Comparison of ENCODE assay signal across 8 cellular contexts in the genomic region with DNA sequence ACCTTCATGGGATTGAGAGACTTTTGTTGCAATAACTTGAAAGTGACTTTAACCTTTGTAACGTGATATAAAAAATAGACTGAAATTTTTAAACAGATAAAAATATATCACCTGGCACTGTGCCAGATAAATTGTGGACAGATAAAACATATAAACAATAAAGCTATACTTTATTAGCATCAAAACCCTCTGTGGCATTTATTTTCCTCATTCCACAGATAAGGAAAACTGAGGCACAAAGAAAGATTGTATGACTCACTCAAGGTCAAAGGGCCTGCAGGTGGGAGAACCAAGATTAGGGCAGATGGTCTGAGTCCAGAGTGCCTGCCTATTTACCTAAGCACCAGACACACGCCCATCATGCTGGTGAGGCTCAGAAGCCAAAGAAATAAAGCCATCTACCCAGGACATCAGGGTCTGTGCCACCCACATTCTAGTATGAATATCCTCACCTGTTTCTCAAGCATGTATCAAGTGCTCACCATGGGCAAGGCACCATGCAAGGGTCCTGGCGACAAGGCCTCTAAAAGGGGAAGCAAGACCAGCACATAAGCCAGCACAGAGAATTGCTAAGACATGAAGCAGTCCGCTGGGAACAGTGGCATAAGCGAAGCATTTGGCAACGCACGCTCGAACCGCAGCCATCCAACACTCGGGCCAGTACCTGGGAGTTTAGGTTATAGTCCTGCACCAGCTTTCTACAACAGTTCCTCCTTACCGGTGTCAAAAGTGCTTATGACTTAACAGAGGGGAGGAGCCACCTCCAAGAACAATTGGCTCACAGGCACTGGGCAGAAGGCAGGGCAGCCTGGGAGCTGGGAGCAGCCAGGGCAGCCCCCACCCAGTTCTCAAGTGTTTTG. TPM values are rescaled to one million over a fixed set of nuclear protein-coding genes. Genes with fewer than 3 reads are reported as not detected.
DNase-seq lines count a peak whose midpoint lies in the region; ATAC-seq and TF ChIP-seq lines count a peak whose summit lies in the region.

No MANE protein-coding gene starts in this region.

- no peaks in the 10 kb centered on the region for H3K27me3 Mint-ChIP-seq in activated T-cell treated with anti-CD3 and anti-CD28 coated beads, Interleukin-2, amount 50 U/mL, for 24 hours
- H3K27me3 Mint-ChIP-seq in glutamatergic neuron (ENCODE audit: unreplicated experiment), result peaks cover 2% of the 10 kb centered on the region

- DNase-seq in DMS53 (lab: John Stamatoyannopoulos, UW) (peak; percentile 66), NCI-H146 (lab: John Stamatoyannopoulos, UW) (peak; percentile 60), glutamatergic neuron (no peak), renal cortical epithelial cell (ENCODE audit: low read depth) (peak; percentile 81), UCSD-AML1 (lab: John Stamatoyannopoulos, UW; ENCODE audit: unreplicated experiment) (no peak)
- no peak for DNase-seq in activated T-cell treated with anti-CD3 and anti-CD28 coated beads, Interleukin-2, amount 50 U/mL, for 24 hours
- no peak for DNase-seq in stimulated activated CD4-positive, alpha-beta T cell treated with anti-CD3 and anti-CD28 coated beads, Interleukin-2, amount 100 ng/mL, for 48 hours

- ATAC-seq in HG02759 (IDR thresholded peaks at IDR 0.05; ENCODE audit: unreplicated experiment), result no peak

- peaks cover 98% of the 10 kb centered on the region for H3K4me1 Mint-ChIP-seq in activated T-cell treated with anti-CD3 and anti-CD28 coated beads, Interleukin-2, amount 50 U/mL, for 24 hours (ENCODE audit: low read depth)
- peaks cover 28% of the 10 kb centered on the region for H3K4me1 Mint-ChIP-seq in glutamatergic neuron (ENCODE audit: low read depth, unreplicated experiment)

- H3K27ac Mint-ChIP-seq in activated T-cell treated with anti-CD3 and anti-CD28 coated beads, Interleukin-2, amount 50 U/mL, for 24 hours, result peak overlapping the region; percentile 98
- H3K27ac Mint-ChIP-seq in glutamatergic neuron (ENCODE audit: unreplicated experiment), result peak overlapping the region; percentile 43

- H3K36me3 Mint-ChIP-seq in activated T-cell treated with anti-CD3 and anti-CD28 coated beads, Interleukin-2, amount 50 U/mL, for 24 hours (ENCODE audit: low read depth), result peaks cover 85% of the 10 kb centered on the region
- no peaks in the 10 kb centered on the region for H3K36me3 Mint-ChIP-seq in glutamatergic neuron (ENCODE audit: unreplicated experiment)

- H3K4me3 Mint-ChIP-seq in activated T-cell treated with anti-CD3 and anti-CD28 coated beads, Interleukin-2, amount 50 U/mL, for 24 hours, result peak overlapping the region; percentile 74
- H3K4me3 Mint-ChIP-seq in glutamatergic neuron (ENCODE audit: unreplicated experiment), result no peak overlapping the region

- no peak for TF ChIP-seq CTCF in glutamatergic neuron (IDR thresholded peaks at IDR 0.05; ENCODE audit: partially characterized antibody, unreplicated experiment)

- H3K9me3 Mint-ChIP-seq in activated T-cell treated with anti-CD3 and anti-CD28 coated beads, Interleukin-2, amount 50 U/mL, for 24 hours, result no peaks in the 10 kb centered on the region
- peaks cover 4% of the 10 kb centered on the region for H3K9me3 Mint-ChIP-seq in glutamatergic neuron (ENCODE audit: unreplicated experiment)

RNA-seq across cellular contexts. Expression of gene MYH9, which starts 17.6 kb away (rescaled TPM):
- total RNA-seq in glutamatergic neuron (ENCODE audit: unreplicated experiment) (122 TPM), renal cortical epithelial cell (1,031 and 1,268 TPM in 2 replicates)

Comparison
In these comparisons a context has a peak if more than half of its experiments do, and no peak if none do; other contexts are left out.
1. DNase-seq: peak in DMS53 (single experiment), NCI-H146 (single experiment) and renal cortical epithelial cell (single experiment); none in activated T-cell treated with anti-CD3 and anti-CD28 coated beads, Interleukin-2, amount 50 U/mL, for 24 hours (single experiment), glutamatergic neuron (single experiment), stimulated activated CD4-positive, alpha-beta T cell treated with anti-CD3 and anti-CD28 coated beads, Interleukin-2, amount 100 ng/mL, for 48 hours (0 of 2) and UCSD-AML1 (single experiment).